8 cellular contexts compared by ENCODE assay signal in genomic region chr12:76558684-76559276, GRCh38. TPM values are rescaled to one million over a fixed set of nuclear protein-coding genes. Genes with fewer than 3 reads are reported as not detected.
DNase-seq lines count a peak whose midpoint lies in the region; ATAC-seq and TF ChIP-seq lines count a peak whose summit lies in the region.

No MANE protein-coding gene starts in this region.

- H3K9ac ChIP-seq in GM23248 (peak overlapping the region; percentile 97), KMS-11 (peak overlapping the region; percentile 92)

- H4K20me1 ChIP-seq in GM23248 (ENCODE audit: insufficient read depth): no peaks in the 10 kb centered on the region
- no peaks in the 10 kb centered on the region for H4K20me1 ChIP-seq in KMS-11 (ENCODE audit: insufficient read depth)

- H3K36me3 ChIP-seq in GM23248 (ENCODE audit: low read depth): no peaks in the 10 kb centered on the region
- no peaks in the 10 kb centered on the region for H3K36me3 ChIP-seq in KMS-11 (ENCODE audit: insufficient read depth)

- peak; percentile 64 for ATAC-seq in SK-N-SH treated with all-trans-retinoic acid at 6 μM for 48 hours
- peak; percentile 70 for ATAC-seq in left ventricle myocardium superior

- H3K4me2 ChIP-seq in GM23248 (ENCODE audit: unreplicated experiment): peak overlapping the region; percentile 98
- peak overlapping the region; percentile 95 for H3K4me2 ChIP-seq in KMS-11

- peak overlapping the region; percentile 85 for H3K27ac ChIP-seq in GM23248
- H3K27ac ChIP-seq in KMS-11: peak overlapping the region; percentile 82

- H3K4me3 ChIP-seq in GM23248 (peak overlapping the region; percentile 92), KMS-11 (IDR thresholded peaks at IDR 0.05; ENCODE audit: insufficient read depth, low read depth, low read length) (no peak overlapping the region)

- H3K4me1 ChIP-seq in GM23248 (ENCODE audit: insufficient read depth) (peaks cover 38% of the 10 kb centered on the region), KMS-11 (ENCODE audit: low read depth, poor library complexity, severe bottlenecking) (peaks cover 19% of the 10 kb centered on the region)

- TF ChIP-seq CTCF in KMS-11 (conservative IDR thresholded peaks at IDR 0.05; ENCODE audit: low read depth, low read length): no peak

- intact Hi-C loops in left ventricle myocardium superior (cut with micrococcal nuclease): loop anchor here (10.0 kb wide), 1 partner anchor 214 kb away; the partner anchor contains the start of gene BBS10

- H3F3A ChIP-seq in GM23248 (ENCODE audit: insufficient read depth): no peaks in the 10 kb centered on the region

- in situ Hi-C loops in GM23248 (cut with MboI): no loop called here

- DNase-seq in EL: peak; percentile 41
- DNase-seq in GM23248: peak; percentile 71
- peak; percentile 40 for DNase-seq in activated naive CD8-positive, alpha-beta T cell treated with anti-CD3 and anti-CD28 coated beads, Interleukin-2, amount 50 U/mL, for 16 hours (ENCODE audit: low read depth, low spot score)
- DNase-seq in left ventricle myocardium superior: peak; percentile 70
- DNase-seq in retina: peak; percentile 87
- no peak for DNase-seq in GOT3 (lab: John Stamatoyannopoulos, UW)

- H2AFZ ChIP-seq in GM23248 (peak overlapping the region; percentile 89), KMS-11 (ENCODE audit: low read depth) (peak overlapping the region; percentile 95)

- H3K27me3 ChIP-seq in GM23248 (replicated peaks; ENCODE audit: insufficient read depth): no peaks in the 10 kb centered on the region
- no peaks in the 10 kb centered on the region for H3K27me3 ChIP-seq in KMS-11 (ENCODE audit: insufficient read depth, low read depth)

- 1 to 3% methylated on average over 22 to 24 of the region's 24 CpGs for WGBS in GM23248 (ENCODE audit: low coverage in 1 of 2, low lambda C conversion rate in 2 of 2, missing lambda C conversion rate in 2 of 2), 2 experiments

- H3K9me3 ChIP-seq in GM23248 (ENCODE audit: low read depth): no peaks in the 10 kb centered on the region

- H3K79me2 ChIP-seq in GM23248 (ENCODE audit: insufficient read depth): peaks cover 56% of the 10 kb centered on the region
- peaks cover 53% of the 10 kb centered on the region for H3K79me2 ChIP-seq in KMS-11 (ENCODE audit: insufficient read depth, low read depth)

- no peaks in the 10 kb centered on the region for H3K9me2 ChIP-seq in GM23248 (ENCODE audit: insufficient read depth)

TF ChIP-seq in SK-N-SH treated with all-trans-retinoic acid at 6 μM for 48 hours, 23 proteins besides CTCF, POLR2A, EP300 and RAD21:
- TF ChIP-seq ZC3H10 (CRISPR knock-in tag; IDR thresholded peaks at IDR 0.05): no peak
- TF ChIP-seq OSR1 (CRISPR knock-in tag; IDR thresholded peaks at IDR 0.05): no peak
- no peak for TF ChIP-seq CSRNP3 (CRISPR knock-in tag; IDR thresholded peaks at IDR 0.05)
- TF ChIP-seq POU6F1 (CRISPR knock-in tag; IDR thresholded peaks at IDR 0.05; ENCODE audit: borderline replicate concordance, low read depth): no peak
- TF ChIP-seq TCF4 (CRISPR knock-in tag; IDR thresholded peaks at IDR 0.05; ENCODE audit: borderline replicate concordance): no peak
- no peak for TF ChIP-seq CREB5 (CRISPR knock-in tag; IDR thresholded peaks at IDR 0.05; ENCODE audit: low read depth)
- TF ChIP-seq PPARA (CRISPR knock-in tag; IDR thresholded peaks at IDR 0.05; ENCODE audit: borderline replicate concordance): no peak
- no peak for TF ChIP-seq SNAI2 (CRISPR knock-in tag; IDR thresholded peaks at IDR 0.05)
- TF ChIP-seq ARNTL (CRISPR knock-in tag; IDR thresholded peaks at IDR 0.05; ENCODE audit: borderline replicate concordance, low read depth): no peak
- TF ChIP-seq ESRRG (CRISPR knock-in tag; IDR thresholded peaks at IDR 0.05): no peak
- TF ChIP-seq ZFP30 (CRISPR knock-in tag; IDR thresholded peaks at IDR 0.05): no peak
- no peak for TF ChIP-seq ZFP3 (CRISPR knock-in tag; IDR thresholded peaks at IDR 0.05)
- TF ChIP-seq ISL1 (CRISPR knock-in tag; IDR thresholded peaks at IDR 0.05): no peak
- TF ChIP-seq CSDC2 (CRISPR knock-in tag; IDR thresholded peaks at IDR 0.05): no peak
- TF ChIP-seq TSHZ2 (CRISPR knock-in tag; IDR thresholded peaks at IDR 0.05): no peak
- TF ChIP-seq ZNF70 (CRISPR knock-in tag; IDR thresholded peaks at IDR 0.05): no peak
- no peak for TF ChIP-seq TOX (CRISPR knock-in tag; IDR thresholded peaks at IDR 0.05; ENCODE audit: borderline replicate concordance)
- TF ChIP-seq ZNF8 (CRISPR knock-in tag; IDR thresholded peaks at IDR 0.05): no peak
TF ChIP-seq in SK-N-SH treated with all-trans-retinoic acid at 6 μM for 48 hours: peak in this region for 0.

RNA-seq across cellular contexts. Expression of gene OSBPL8, which starts 0.8 kb away (rescaled TPM):
- total RNA-seq in GM23248 (2014; rRNA removed; shearing (Covaris generic)): 64.4 and 67.0 TPM in 2 replicates
- 69.7 and 73.4 TPM in 2 replicates for polyA plus RNA-seq in GM23248 (2016; fragmentation: Nextera tagmentation; extraction: Ambion mirVana)
- total RNA-seq in left ventricle myocardium superior: 28.3 TPM
